ENCODE assay signal across 19 cellular contexts in genomic region chr12:26680724-26681455, GRCh38.
A peak's percentile ranks its signal among the peaks of the same experiment; 100 is the strongest.
DNase-seq lines count a peak whose midpoint lies in the region; ATAC-seq, FAIRE-seq and TF ChIP-seq lines count a peak whose summit lies in the region.
"Had no signal": no experiment of that assay in that cellular context is flagged by ENCODE, and none has a peak within 500 bp of the region (broad histone marks: within the 10 kb centered on the region; RNA-seq: fewer than 3 reads in every experiment).

No MANE protein-coding gene starts in this region.

- no peak for ATAC-seq in memory B cell (ENCODE audit: low read depth)
- no peak for ATAC-seq in GM18502 (IDR thresholded peaks at IDR 0.05; ENCODE audit: poor library complexity, unreplicated experiment)

- H3K27ac Mint-ChIP-seq in endodermal cell (peak overlapping the region; percentile 1), memory B cell (peak overlapping the region; percentile 37), progenitor cell of endocrine pancreas (no peak overlapping the region)
- H3K27ac Mint-ChIP-seq: activated CD4-positive, alpha-beta T cell treated with anti-CD3 and anti-CD28 coated beads, Interleukin-2, amount 10 ng/mL, durations not matched to agents 7 days and 5 days; activated naive CD8-positive, alpha-beta T cell treated with anti-CD3 and anti-CD28 coated beads for 36 hours; IgD-negative memory B cell had no signal

- H3K4me1 ChIP-seq in endodermal cell (ENCODE audit: control insufficient read depth, insufficient read depth, low read length) = peaks cover 12% of the 10 kb centered on the region
- H3K4me1 ChIP-seq: SJCRH30 had no signal

- H3K9me3 ChIP-seq in MG63 (no peaks in the 10 kb centered on the region; the same call in 1 of the 2 replicates), endodermal cell (ENCODE audit: control insufficient read depth, low read length) (peaks cover 15% of the 10 kb centered on the region)

- H3K27me3 Mint-ChIP-seq in endodermal cell (ENCODE audit: insufficient read depth) (no peaks in the 10 kb centered on the region), memory B cell (no peaks in the 10 kb centered on the region), progenitor cell of endocrine pancreas (no peaks in the 10 kb centered on the region)
- H3K27me3 Mint-ChIP-seq: activated CD4-positive, alpha-beta T cell treated with anti-CD3 and anti-CD28 coated beads, Interleukin-2, amount 10 ng/mL, durations not matched to agents 7 days and 5 days; activated naive CD8-positive, alpha-beta T cell treated with anti-CD3 and anti-CD28 coated beads for 36 hours; CD4-positive, CD25-positive, alpha-beta regulatory T cell; IgD-negative memory B cell had no signal

- H3K36me3 Mint-ChIP-seq in endodermal cell (ENCODE audit: low read depth) (peaks cover 52% of the 10 kb centered on the region), memory B cell (peaks cover 37% of the 10 kb centered on the region), progenitor cell of endocrine pancreas (ENCODE audit: insufficient read depth) (peaks cover 25% of the 10 kb centered on the region)

- no peak overlapping the region for H3K27ac ChIP-seq in endodermal cell (ENCODE audit: low read depth, low read length)
- H3K27ac ChIP-seq: SJCRH30, thoracic aorta had no signal

- 71 to 84% methylated on average over 1 to 3 of the region's 3 CpGs for WGBS in endodermal cell (ENCODE audit: insufficient coverage in 1 of 2, insufficient read length in 1 of 2), 2 experiments

- TF ChIP-seq CTCF in endodermal cell (conservative IDR thresholded peaks at IDR 0.05) = no peak
- no peak for TF ChIP-seq CTCF in progenitor cell of endocrine pancreas (IDR thresholded peaks at IDR 0.05; ENCODE audit: unreplicated experiment)

- no peak overlapping the region for H3K9ac ChIP-seq in endodermal cell (ENCODE audit: extremely low read depth, low read length, poor library complexity, severe bottlenecking)

- FAIRE-seq in GM19239 (lab: Jason Lieb, UNC) = no peak

- no peaks in the 10 kb centered on the region for H3K27me3 ChIP-seq in MG63
- no peaks in the 10 kb centered on the region for H3K27me3 ChIP-seq in endodermal cell (ENCODE audit: control insufficient read depth, insufficient read depth, low read length, poor library complexity, severe bottlenecking)
- H3K27me3 ChIP-seq: SJCRH30 had no signal

- H3K4me1 Mint-ChIP-seq in endodermal cell (peaks cover 34% of the 10 kb centered on the region), memory B cell (no peaks in the 10 kb centered on the region), progenitor cell of endocrine pancreas (ENCODE audit: low read depth) (peaks cover 6% of the 10 kb centered on the region)
- H3K4me1 Mint-ChIP-seq: activated CD4-positive, alpha-beta T cell treated with anti-CD3 and anti-CD28 coated beads, Interleukin-2, amount 10 ng/mL, durations not matched to agents 7 days and 5 days; activated naive CD8-positive, alpha-beta T cell treated with anti-CD3 and anti-CD28 coated beads for 36 hours; IgD-negative memory B cell; immature natural killer cell had no signal

- DNase-seq in GM03348 (ENCODE audit: low spot score) (peak; percentile 49), MG63 (peak; percentile 33), endodermal cell (no peak), memory B cell (ENCODE audit: low spot score in 2 of 2) (no peak), GM19239 (ENCODE audit: insufficient read length, low spot score) (no peak), NAMALWA (ENCODE audit: low spot score) (no peak), progenitor cell of endocrine pancreas (ENCODE audit: low spot score, unreplicated experiment) (no peak)
- DNase-seq: activated CD4-positive, alpha-beta T cell treated with anti-CD3 and anti-CD28 coated beads, Interleukin-2, amount 10 ng/mL, durations not matched to agents 7 days and 5 days; activated naive CD8-positive, alpha-beta T cell treated with anti-CD3 and anti-CD28 coated beads for 36 hours; CD4-positive, CD25-positive, alpha-beta regulatory T cell; central memory CD4-positive, alpha-beta T cell; DMS79; GOT3; immature natural killer cell; NCI-H1105 had no signal

- H3K4me3 Mint-ChIP-seq in endodermal cell = no peak overlapping the region
- H3K4me3 Mint-ChIP-seq in memory B cell = no peak overlapping the region
- H3K4me3 Mint-ChIP-seq in progenitor cell of endocrine pancreas (ENCODE audit: low read depth) = no peak overlapping the region
- H3K4me3 Mint-ChIP-seq: activated CD4-positive, alpha-beta T cell treated with anti-CD3 and anti-CD28 coated beads, Interleukin-2, amount 10 ng/mL, durations not matched to agents 7 days and 5 days; activated naive CD8-positive, alpha-beta T cell treated with anti-CD3 and anti-CD28 coated beads for 36 hours; CD4-positive, CD25-positive, alpha-beta regulatory T cell; IgD-negative memory B cell; immature natural killer cell had no signal

- H3K9me3 Mint-ChIP-seq in endodermal cell (peaks cover 17% of the 10 kb centered on the region), memory B cell (no peaks in the 10 kb centered on the region), progenitor cell of endocrine pancreas (ENCODE audit: low read depth) (peaks cover 6% of the 10 kb centered on the region)
- H3K9me3 Mint-ChIP-seq: activated CD4-positive, alpha-beta T cell treated with anti-CD3 and anti-CD28 coated beads, Interleukin-2, amount 10 ng/mL, durations not matched to agents 7 days and 5 days; IgD-negative memory B cell; immature natural killer cell had no signal

- no peak overlapping the region for H3K4me3 ChIP-seq in MG63
- H3K4me3 ChIP-seq in endodermal cell (ENCODE audit: low read length) = no peak overlapping the region
- H3K4me3 ChIP-seq: SJCRH30, thoracic aorta had no signal

- H3K36me3 ChIP-seq in MG63 (no peaks in the 10 kb centered on the region), endodermal cell (ENCODE audit: control insufficient read depth, insufficient read depth, low read length) (no peaks in the 10 kb centered on the region)
- H3K36me3 ChIP-seq: SJCRH30, thoracic aorta had no signal

Comparison
In these comparisons a context has a peak if more than half of its experiments do, and no peak if none do; other contexts are left out.
1. DNase-seq: peak in GM03348 (single experiment) and MG63 (single experiment); none in endodermal cell (single experiment), memory B cell (0 of 2), GM19239 (single experiment), NAMALWA (single experiment) and progenitor cell of endocrine pancreas (single experiment).